ENCODE assay signal across 25 cellular contexts in the genomic region with DNA sequence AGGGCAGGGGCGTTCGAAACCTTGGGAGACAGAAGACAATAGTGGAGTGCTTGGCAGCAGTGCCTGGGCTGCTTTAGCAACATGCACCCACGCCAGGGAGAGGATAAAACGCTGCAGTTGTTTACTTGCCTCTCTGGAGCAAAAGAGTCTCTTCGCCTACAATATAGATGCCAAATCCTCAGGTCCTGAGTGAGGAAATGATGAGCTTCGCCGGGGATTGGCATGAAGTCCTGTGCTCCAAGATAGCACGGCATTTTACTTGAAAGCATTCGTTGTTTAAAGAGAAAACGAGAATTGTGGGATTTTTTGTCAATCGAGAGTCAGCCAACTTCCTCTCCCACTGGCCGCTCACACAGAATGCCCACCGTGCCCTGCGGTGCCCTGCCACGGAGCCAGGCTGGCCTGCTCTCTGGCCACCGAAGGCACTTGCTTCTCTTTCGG.
DNase-seq lines count a peak whose midpoint lies in the region; ATAC-seq and TF ChIP-seq lines count a peak whose summit lies in the region.
"Had no signal": no experiment of that assay in that cellular context is flagged by ENCODE, and none has a peak within 500 bp of the region (broad histone marks: within the 10 kb centered on the region; RNA-seq: fewer than 3 reads in every experiment).

No MANE protein-coding gene starts in this region.

- H3K4me1 ChIP-seq in GM23338 (ENCODE audit: insufficient read depth): peaks cover 14% of the 10 kb centered on the region
- H3K4me1 ChIP-seq: body of pancreas, uterus had no signal

- no peaks in the 10 kb centered on the region for H3K27me3 ChIP-seq in GM23338 (ENCODE audit: insufficient read depth)
- H3K27me3 ChIP-seq: body of pancreas, uterus had no signal

- POLR2A ChIA-PET in WTC11 (lab: Charles Lee): no interaction called here

- ATAC-seq in GM23338 (no peak), WTC11 (no peak)
- ATAC-seq: body of pancreas; HepG2; right cardiac atrium; stimulated activated naive B cell treated with anti-CD40 and anti-IgM and Interleukin-4, amounts not matched to agents 10 μg/mL and 1 μg/mL and 100 μg/mL, for 72 hours had no signal

- TF ChIP-seq CTCF in GM23338 (conservative IDR thresholded peaks at IDR 0.05; ENCODE audit: low read depth in 2 of 2): no peak
- TF ChIP-seq CTCF in WTC11 (IDR thresholded peaks at IDR 0.05): no peak

- H3K4me1 Mint-ChIP-seq in GM23338 (peaks cover 40% of the 10 kb centered on the region), WTC11 (peaks cover 57% of the 10 kb centered on the region)
- H3K4me1 Mint-ChIP-seq: activated CD4-positive, alpha-beta memory T cell treated with anti-CD3 and anti-CD28 coated beads, Interleukin-2, amount 10 ng/mL, durations not matched to agents 7 days and 5 days; activated naive CD8-positive, alpha-beta T cell treated with anti-CD3 and anti-CD28 coated beads for 36 hours; memory B cell; stimulated activated naive B cell treated with anti-CD40 and anti-IgM and Interleukin-4, amounts not matched to agents 10 μg/mL and 1 μg/mL and 100 μg/mL, for 72 hours had no signal

- no peak overlapping the region for H3K4me2 ChIP-seq in GM23338

- H3K27me3 Mint-ChIP-seq in GM23338 (ENCODE audit: insufficient read depth, low read depth, poor library complexity): peaks cover 3% of the 10 kb centered on the region
- no peaks in the 10 kb centered on the region for H3K27me3 Mint-ChIP-seq in WTC11 (ENCODE audit: low read depth)
- H3K27me3 Mint-ChIP-seq: activated naive CD8-positive, alpha-beta T cell treated with anti-CD3 and anti-CD28 coated beads for 36 hours; memory B cell had no signal

- no peak overlapping the region for H3K4me3 ChIP-seq in GM23338
- H3K4me3 ChIP-seq: body of pancreas, coronary artery, thoracic aorta, uterus had no signal

- no peak for DNase-seq in GM23338 (ENCODE audit: low spot score)
- DNase-seq in anterior cingulate cortex (lab: John Stamatoyannopoulos, UW): peak in 53 of 58 donors; percentile 9 to 87 (median 59)
- DNase-seq in head of caudate nucleus: peak in 41 of 42 donors; percentile 29 to 73 (median 50)
- peak; percentile 80 for DNase-seq in pons (ENCODE audit: low spot score)
- no peak for DNase-seq in WTC11 (ENCODE audit: low spot score)
- DNase-seq in LoVo (ENCODE audit: low spot score): no peak
- DNase-seq in NCI-H526 (lab: John Stamatoyannopoulos, UW): no peak
- DNase-seq: activated CD4-positive, alpha-beta memory T cell treated with anti-CD3 and anti-CD28 coated beads, Interleukin-2, amount 10 ng/mL, durations not matched to agents 7 days and 5 days; activated CD4-positive, CD25-positive, alpha-beta regulatory T cell treated with anti-CD3 and anti-CD28 coated beads, Interleukin-2, amount 50 U/mL, for 72 hours; activated effector memory CD4-positive, alpha-beta T cell treated with Interleukin-2 at 50 U/mL for 16 hours; activated naive CD8-positive, alpha-beta T cell treated with anti-CD3 and anti-CD28 coated beads for 36 hours; activated T-cell treated with anti-CD3 and anti-CD28 coated beads for 4 hours; body of pancreas; EL; Kasumi-1; NCI-H1048; NCI-H2081 treated with DMSO at 0.1 percent for 48 hours; right cardiac atrium; stimulated activated CD4-positive, alpha-beta T cell treated with anti-CD3 and anti-CD28 coated beads, Interleukin-4, amount 100 ng/mL, for 1 hour; stimulated activated naive B cell treated with anti-CD40 and anti-IgM and Interleukin-4, amounts not matched to agents 10 μg/mL and 1 μg/mL and 100 μg/mL, for 72 hours; uterus had no signal

- H3F3A ChIP-seq in GM23338 (replicated peaks; ENCODE audit: low read depth): no peaks in the 10 kb centered on the region

- no peaks in the 10 kb centered on the region for H4K20me1 ChIP-seq in GM23338 (replicated peaks; ENCODE audit: insufficient read depth)

- no peaks in the 10 kb centered on the region for H3K9me2 ChIP-seq in GM23338 (ENCODE audit: insufficient read depth)

- no peaks in the 10 kb centered on the region for H3K79me2 ChIP-seq in GM23338 (replicated peaks; ENCODE audit: insufficient read depth)

- no peaks in the 10 kb centered on the region for H3K36me3 ChIP-seq in GM23338 (ENCODE audit: insufficient read depth)
- H3K36me3 ChIP-seq: thoracic aorta, uterus had no signal

- H3K36me3 Mint-ChIP-seq in GM23338 (ENCODE audit: low read depth) (no peaks in the 10 kb centered on the region), WTC11 (no peaks in the 10 kb centered on the region)
- H3K36me3 Mint-ChIP-seq: activated naive CD8-positive, alpha-beta T cell treated with anti-CD3 and anti-CD28 coated beads for 36 hours; memory B cell; stimulated activated naive B cell treated with anti-CD40 and anti-IgM and Interleukin-4, amounts not matched to agents 10 μg/mL and 1 μg/mL and 100 μg/mL, for 72 hours had no signal

- intact Hi-C loops in head of caudate nucleus (cut with DNase I): no loop called here

- H3K4me3 Mint-ChIP-seq in GM23338: no peak overlapping the region
- no peak overlapping the region for H3K4me3 Mint-ChIP-seq in WTC11
- H3K4me3 Mint-ChIP-seq: activated CD4-positive, alpha-beta memory T cell treated with anti-CD3 and anti-CD28 coated beads, Interleukin-2, amount 10 ng/mL, durations not matched to agents 7 days and 5 days; activated naive CD8-positive, alpha-beta T cell treated with anti-CD3 and anti-CD28 coated beads for 36 hours; memory B cell; stimulated activated naive B cell treated with anti-CD40 and anti-IgM and Interleukin-4, amounts not matched to agents 10 μg/mL and 1 μg/mL and 100 μg/mL, for 72 hours had no signal

- H3K9me3 Mint-ChIP-seq in GM23338 (no peaks in the 10 kb centered on the region), WTC11 (no peaks in the 10 kb centered on the region)
- H3K9me3 Mint-ChIP-seq: activated CD4-positive, alpha-beta memory T cell treated with anti-CD3 and anti-CD28 coated beads, Interleukin-2, amount 10 ng/mL, durations not matched to agents 7 days and 5 days; activated naive CD8-positive, alpha-beta T cell treated with anti-CD3 and anti-CD28 coated beads for 36 hours; memory B cell; stimulated activated naive B cell treated with anti-CD40 and anti-IgM and Interleukin-4, amounts not matched to agents 10 μg/mL and 1 μg/mL and 100 μg/mL, for 72 hours had no signal

- CTCF ChIA-PET in WTC11 (lab: Charles Lee): no interaction called here

- no peak overlapping the region for H3K27ac ChIP-seq in GM23338 (ENCODE audit: low read depth)
- H3K27ac ChIP-seq: body of pancreas, coronary artery, thoracic aorta, uterus had no signal

- H3K27ac Mint-ChIP-seq in GM23338: 0 out of 2 replicates have a peak overlapping the region, but pooled peaks have one; percentile 14
- H3K27ac Mint-ChIP-seq in WTC11: no peak overlapping the region
- H3K27ac Mint-ChIP-seq: activated CD4-positive, alpha-beta memory T cell treated with anti-CD3 and anti-CD28 coated beads, Interleukin-2, amount 10 ng/mL, durations not matched to agents 7 days and 5 days; activated naive CD8-positive, alpha-beta T cell treated with anti-CD3 and anti-CD28 coated beads for 36 hours; memory B cell; stimulated activated naive B cell treated with anti-CD40 and anti-IgM and Interleukin-4, amounts not matched to agents 10 μg/mL and 1 μg/mL and 100 μg/mL, for 72 hours had no signal

- peak overlapping the region; percentile 44 for H2AFZ ChIP-seq in GM23338

TF ChIP-seq in GM23338, 12 proteins besides CTCF, POLR2A, EP300 and RAD21 (continues in another document):
- no peak for TF ChIP-seq POLR2AphosphoS5 (IDR thresholded peaks at IDR 0.05; ENCODE audit: low read depth)
- no peak for TF ChIP-seq ZNF114 (CRISPR knock-in tag; IDR thresholded peaks at IDR 0.05)
- no peak for TF ChIP-seq CREB1 (CRISPR knock-in tag; IDR thresholded peaks at IDR 0.05; ENCODE audit: low read depth)
- TF ChIP-seq ZNF331 (CRISPR knock-in tag; IDR thresholded peaks at IDR 0.05; ENCODE audit: low read depth): no peak
- no peak for TF ChIP-seq STAT1 (IDR thresholded peaks at IDR 0.05; ENCODE audit: unreplicated experiment)

TF ChIP-seq in WTC11, 78 proteins besides CTCF, POLR2A, EP300 and RAD21 (continues in another document):
- TF ChIP-seq, protein P1, sequence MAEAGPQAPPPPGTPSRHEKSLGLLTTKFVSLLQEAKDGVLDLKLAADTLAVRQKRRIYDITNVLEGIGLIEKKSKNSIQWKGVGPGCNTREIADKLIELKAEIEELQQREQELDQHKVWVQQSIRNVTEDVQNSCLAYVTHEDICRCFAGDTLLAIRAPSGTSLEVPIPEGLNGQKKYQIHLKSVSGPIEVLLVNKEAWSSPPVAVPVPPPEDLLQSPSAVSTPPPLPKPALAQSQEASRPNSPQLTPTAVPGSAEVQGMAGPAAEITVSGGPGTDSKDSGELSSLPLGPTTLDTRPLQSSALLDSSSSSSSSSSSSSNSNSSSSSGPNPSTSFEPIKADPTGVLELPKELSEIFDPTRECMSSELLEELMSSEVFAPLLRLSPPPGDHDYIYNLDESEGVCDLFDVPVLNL (CRISPR knock-in tag; IDR thresholded peaks at IDR 0.05; ENCODE audit: borderline replicate concordance, low read depth): no peak
- TF ChIP-seq NFATC4 (CRISPR knock-in tag; IDR thresholded peaks at IDR 0.05) (no peak), FOXP4 (CRISPR knock-in tag; IDR thresholded peaks at IDR 0.05) (no peak)

Comparison
In these comparisons a context has a peak if more than half of its experiments do, and no peak if none do; other contexts are left out.
1. DNase-seq: peak in anterior cingulate cortex (53 of 58), head of caudate nucleus (41 of 42) and pons (single experiment); none in GM23338 (single experiment), WTC11 (single experiment), LoVo (single experiment) and NCI-H526 (0 of 2).